9 cellular contexts compared by ENCODE assay signal in the genomic region with DNA sequence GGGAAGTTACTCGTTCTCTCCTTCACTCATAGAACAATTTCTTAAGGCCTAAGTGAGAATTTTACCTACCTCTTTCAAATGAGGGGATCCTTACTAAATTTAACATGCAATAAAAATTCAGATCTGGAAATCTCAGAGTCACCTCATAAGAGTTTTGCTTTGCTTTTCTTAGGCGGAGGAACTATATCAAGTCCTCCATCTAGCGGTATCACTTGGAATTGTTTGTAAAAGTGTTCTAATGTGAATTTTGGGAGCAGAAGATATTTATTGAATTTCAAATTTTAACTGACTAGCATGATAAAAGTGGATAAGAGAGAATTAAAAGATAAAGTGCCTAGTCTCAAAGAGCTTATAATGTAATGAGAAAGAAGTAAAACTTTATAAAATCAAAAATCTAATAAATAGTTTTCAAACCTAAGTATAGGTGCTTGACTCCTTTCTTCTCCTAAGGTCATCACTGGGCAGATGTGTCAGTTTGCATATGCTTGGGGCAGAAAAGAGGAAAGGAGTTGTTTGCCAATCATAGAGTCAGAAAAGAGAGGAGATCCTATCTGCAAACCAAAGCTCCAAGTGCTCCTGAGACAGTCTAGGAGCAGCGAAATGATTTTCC.
DNase-seq lines count a peak whose midpoint lies in the region; ATAC-seq, FAIRE-seq and TF ChIP-seq lines count a peak whose summit lies in the region.
"Had no signal": no experiment of that assay in that cellular context is flagged by ENCODE, and none has a peak within 500 bp of the region (broad histone marks: within the 10 kb centered on the region; RNA-seq: fewer than 3 reads in every experiment).

No MANE protein-coding gene starts in this region.

- no peaks in the 10 kb centered on the region for H3K27me3 ChIP-seq in gastroesophageal sphincter

- no peak for TF ChIP-seq EP300 in gastroesophageal sphincter (IDR thresholded peaks at IDR 0.05)

- ATAC-seq in HG02798 (IDR thresholded peaks at IDR 0.05; ENCODE audit: poor library complexity, unreplicated experiment) (peak; percentile 57), gastroesophageal sphincter (no peak), HG02973 (IDR thresholded peaks at IDR 0.05; ENCODE audit: unreplicated experiment) (no peak), GM18498 (IDR thresholded peaks at IDR 0.05; ENCODE audit: unreplicated experiment) (no peak)

- no peak overlapping the region for H3K4me3 ChIP-seq in gastroesophageal sphincter
- H3K4me3 ChIP-seq: skin epidermis had no signal

- no peaks in the 10 kb centered on the region for H3K9me3 ChIP-seq in gastroesophageal sphincter

- H3K4me1 ChIP-seq in gastroesophageal sphincter = peaks cover 0 to 6% (median 0%) of the 10 kb centered on the region in 3 donors

- no peak for TF ChIP-seq POLR2A in gastroesophageal sphincter (IDR thresholded peaks at IDR 0.05)

- TF ChIP-seq CTCF in D721Med (IDR thresholded peaks at IDR 0.05; ENCODE audit: insufficient read depth, missing control alignments) = peak; percentile 65
- peak; percentile 68 to 81 (median 70) for TF ChIP-seq CTCF in gastroesophageal sphincter (IDR thresholded peaks at IDR 0.05)

- no peak overlapping the region for H3K27ac ChIP-seq in gastroesophageal sphincter
- H3K27ac ChIP-seq: skin epidermis had no signal

- FAIRE-seq in D721Med (lab: Jason Lieb, UNC) = no peak

- DNase-seq in D721Med (ENCODE audit: insufficient read length, low spot score) (no peak), SHP77 (lab: John Stamatoyannopoulos, UW) (peak; percentile 40 to 58), stromal cell of bone marrow (ENCODE audit: low read depth) (peak; percentile 31)
- DNase-seq in stimulated activated CD4-positive, alpha-beta T cell treated with anti-CD3 and anti-CD28 coated beads, Interleukin-1b, Interleukin-23, amount 100 ng/mL, for 48 hours = no peak

- 3 to 5% methylated on average over 3 of the region's 4 CpGs for WGBS in gastroesophageal sphincter (ENCODE audit: low coverage in 1 of 2), 2 donors

- H3K36me3 ChIP-seq in gastroesophageal sphincter = no peaks in the 10 kb centered on the region

Comparison
In these comparisons a context has a peak if more than half of its experiments do, and no peak if none do; other contexts are left out.
1. DNase-seq: peak in SHP77 (2 of 2) and stromal cell of bone marrow (single experiment); none in D721Med (single experiment) and stimulated activated CD4-positive, alpha-beta T cell treated with anti-CD3 and anti-CD28 coated beads, Interleukin-1b, Interleukin-23, amount 100 ng/mL, for 48 hours (single experiment).